29 cellular contexts compared by ENCODE assay signal in genomic region chr4:52568351-52568750, GRCh38.
"Had no signal": no experiment of that assay in that cellular context is flagged by ENCODE, and none has a peak within 500 bp of the region (broad histone marks: within the 10 kb centered on the region; RNA-seq: fewer than 3 reads in every experiment).

No MANE protein-coding gene starts in this region.

- H3K4me3 Mint-ChIP-seq: activated CD4-positive, alpha-beta T cell treated with anti-CD3 and anti-CD28 coated beads for 36 hours; activated T-cell treated with anti-CD3 and anti-CD28 coated beads, Interleukin-2, amount 50 U/mL, for 72 hours; central memory CD8-positive, alpha-beta T cell; naive thymus-derived CD4-positive, alpha-beta T cell; stimulated activated naive B cell treated with anti-CD40 and anti-IgM and Interleukin-4, amounts not matched to agents 10 μg/mL and 1 μg/mL and 100 μg/mL, for 72 hours; T-helper 2 cell treated with Interferon-gamma antibody and Interleukin-4, amounts not matched to agents 5 μg/mL and 100 μg/mL, for 36 hours had no signal

- H3K27ac ChIP-seq: gastrocnemius medialis, pancreas, prostate gland, sigmoid colon, stomach, thyroid gland, upper lobe of left lung had no signal

- H3K36me3 ChIP-seq: gastrocnemius medialis, pancreas, prostate gland, sigmoid colon, stomach, thyroid gland, upper lobe of left lung had no signal

- DNase-seq: activated CD4-positive, alpha-beta T cell treated with anti-CD3 and anti-CD28 coated beads for 36 hours; activated CD4-positive, CD25-positive, alpha-beta regulatory T cell; activated naive CD4-positive, alpha-beta T cell; activated T-cell treated with anti-CD3 and anti-CD28 coated beads for 4 hours; activated T-cell treated with anti-CD3 and anti-CD28 coated beads, Interleukin-2, amount 50 U/mL, for 72 hours; dermis blood vessel endothelial cell; effector CD8-positive, alpha-beta T cell; erythroblast; gastrocnemius medialis; glutamatergic neuron; midbrain; naive thymus-derived CD4-positive, alpha-beta T cell; nucleus accumbens; pancreas; retina; sigmoid colon; small intestine; stimulated activated CD4-positive, alpha-beta T cell treated with anti-CD3 and anti-CD28 coated beads, Interleukin-15, amount 100 ng/mL, for 24 hours; stimulated activated CD4-positive, alpha-beta T cell treated with anti-CD3 and anti-CD28 coated beads, Interleukin-2, amount 100 ng/mL, for 24 hours; stimulated activated naive B cell treated with anti-CD40 and anti-IgM and Interleukin-4, amounts not matched to agents 10 μg/mL and 1 μg/mL and 100 μg/mL, for 72 hours; stomach; T-helper 1 cell; thyroid gland; upper lobe of left lung had no signal

- H3K4me1 ChIP-seq: gastrocnemius medialis, pancreas, prostate gland, thyroid gland had no signal

- H3K36me3 Mint-ChIP-seq: activated naive CD4-positive, alpha-beta T cell treated with anti-CD3 and anti-CD28 coated beads, Interleukin-2, amount 50 U/mL, for 72 hours; naive thymus-derived CD4-positive, alpha-beta T cell had no signal

- H3K27me3 ChIP-seq: gastrocnemius medialis, pancreas, sigmoid colon, stomach, thyroid gland, upper lobe of left lung had no signal

- H3K4me1 Mint-ChIP-seq: activated CD4-positive, alpha-beta T cell treated with anti-CD3 and anti-CD28 coated beads for 36 hours; central memory CD8-positive, alpha-beta T cell; naive thymus-derived CD4-positive, alpha-beta T cell; stimulated activated naive B cell treated with anti-CD40 and anti-IgM and Interleukin-4, amounts not matched to agents 10 μg/mL and 1 μg/mL and 100 μg/mL, for 72 hours had no signal

- FAIRE-seq: bronchial epithelial cell, pancreas, small intestine had no signal

- H3K9me3 Mint-ChIP-seq: activated naive CD4-positive, alpha-beta T cell treated with anti-CD3 and anti-CD28 coated beads, Interleukin-2, amount 50 U/mL, for 72 hours; central memory CD8-positive, alpha-beta T cell; stimulated activated naive B cell treated with anti-CD40 and anti-IgM and Interleukin-4, amounts not matched to agents 10 μg/mL and 1 μg/mL and 100 μg/mL, for 72 hours; T-helper 2 cell treated with Interferon-gamma antibody and Interleukin-4, amounts not matched to agents 5 μg/mL and 100 μg/mL, for 36 hours had no signal

- H3K9me3 ChIP-seq: gastrocnemius medialis, pancreas, prostate gland, sigmoid colon, stomach, thyroid gland, upper lobe of left lung had no signal

- H3K4me3 ChIP-seq: gastrocnemius medialis, pancreas, prostate gland, sigmoid colon, stomach, thyroid gland, upper lobe of left lung had no signal

- H3K27ac Mint-ChIP-seq: activated CD4-positive, alpha-beta T cell treated with anti-CD3 and anti-CD28 coated beads for 36 hours; activated naive CD4-positive, alpha-beta T cell treated with anti-CD3 and anti-CD28 coated beads, Interleukin-2, amount 50 U/mL, for 72 hours; activated T-cell treated with anti-CD3 and anti-CD28 coated beads, Interleukin-2, amount 50 U/mL, for 72 hours; naive thymus-derived CD4-positive, alpha-beta T cell; stimulated activated naive B cell treated with anti-CD40 and anti-IgM and Interleukin-4, amounts not matched to agents 10 μg/mL and 1 μg/mL and 100 μg/mL, for 72 hours; T-helper 2 cell treated with Interferon-gamma antibody and Interleukin-4, amounts not matched to agents 5 μg/mL and 100 μg/mL, for 36 hours had no signal
